ENCODE assay signal across 2 cellular contexts in genomic region chr18:39681061-39681460, GRCh38.
TF ChIP-seq lines count a peak whose summit lies in the region.

No MANE protein-coding gene starts in this region.

TF ChIP-seq in SK-N-SH, 30 proteins besides CTCF, POLR2A, EP300 and RAD21 (continued from another document):
- TF ChIP-seq REST (IDR thresholded peaks at IDR 0.05; ENCODE audit: low read depth, low read length) (no peak), ELF1 (IDR thresholded peaks at IDR 0.05) (no peak)

TF ChIP-seq in SK-N-SH treated with all-trans-retinoic acid at 6 μM for 48 hours, 23 proteins besides CTCF, POLR2A, EP300 and RAD21 (continued from another document):
- no peak for TF ChIP-seq CSRNP3 (CRISPR knock-in tag; IDR thresholded peaks at IDR 0.05)
TF ChIP-seq in SK-N-SH treated with all-trans-retinoic acid at 6 μM for 48 hours: peak in this region for 0.
